In the genomic region with DNA sequence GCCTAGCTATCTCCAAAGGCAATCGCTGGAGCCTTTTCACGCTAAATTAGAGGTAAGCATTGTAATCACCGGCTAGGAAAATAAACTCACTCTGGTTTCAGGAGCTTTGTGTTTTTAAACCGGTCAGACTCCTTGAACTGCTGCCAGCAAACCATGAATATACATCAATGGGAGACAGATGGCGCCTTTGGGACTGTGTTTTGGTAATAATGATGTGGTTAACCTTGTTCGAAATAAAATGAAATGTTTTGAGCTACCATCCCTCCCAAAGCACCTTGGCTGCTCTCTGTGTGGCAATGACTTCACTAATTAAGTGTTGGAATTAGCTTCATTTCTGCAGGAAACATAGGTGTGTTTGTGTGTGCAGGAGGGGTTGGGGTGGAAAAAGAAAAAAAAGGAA, we compare ENCODE assay signal across 11 cellular contexts.
A peak's percentile ranks its signal among the peaks of the same experiment; 100 is the strongest.
DNase-seq lines count a peak whose midpoint lies in the region; ATAC-seq lines count a peak whose summit lies in the region.
"Had no signal": no experiment of that assay in that cellular context is flagged by ENCODE, and none has a peak within 500 bp of the region (broad histone marks: within the 10 kb centered on the region; RNA-seq: fewer than 3 reads in every experiment).

No MANE protein-coding gene starts in this region.

- no peak for ATAC-seq in HG03175 (IDR thresholded peaks at IDR 0.05; ENCODE audit: unreplicated experiment)

- intact Hi-C loops in posterior vena cava (cut with DNase I) = loop anchor here in 1 of 2 donors (5.0 kb wide), 1 partner anchor 1648 kb away; no protein-coding TSS in a partner anchor

- DNase-seq in DMS 273 treated with DMSO at 0.1 percent for 48 hours (lab: John Stamatoyannopoulos, UW) = peak; percentile 69
- peak; percentile 80 for DNase-seq in NCI-H1694 treated with DMSO at 0.1 percent for 48 hours (lab: John Stamatoyannopoulos, UW)
- peak; percentile 42 for DNase-seq in RPMI8226
- DNase-seq in glomerular visceral epithelial cell (ENCODE audit: extremely low spot score) = peak; percentile 24
- no peak for DNase-seq in activated CD4-positive, CD25-positive, alpha-beta regulatory T cell (lab: John Stamatoyannopoulos, UW)
- DNase-seq in hypothalamus (lab: John Stamatoyannopoulos, UW) = no peak
- DNase-seq in posterior vena cava (ENCODE audit: low spot score) = no peak
- DNase-seq: activated CD4-positive, alpha-beta T cell treated with anti-CD3 and anti-CD28 coated beads, Interleukin-2, amount 50 U/mL, for 1 hour; H7; naive B cell had no signal

Comparison
In these comparisons a context has a peak if more than half of its experiments do, and no peak if none do; other contexts are left out.
1. DNase-seq: peak in DMS 273 treated with DMSO at 0.1 percent for 48 hours (single experiment), NCI-H1694 treated with DMSO at 0.1 percent for 48 hours (single experiment), RPMI8226 (single experiment) and glomerular visceral epithelial cell (single experiment); none in activated CD4-positive, CD25-positive, alpha-beta regulatory T cell (0 of 4), hypothalamus (0 of 51) and posterior vena cava (single experiment).